In genomic region chr7:3922175-3922635, GRCh38 we compare ENCODE assay signal across 1 cellular context.
TF ChIP-seq lines count a peak whose summit lies in the region.

No MANE protein-coding gene starts in this region.

TF ChIP-seq in K562, 482 proteins besides CTCF, POLR2A, EP300 and RAD21 (continued from another document):
- TF ChIP-seq RERE (CRISPR knock-in tag; IDR thresholded peaks at IDR 0.05; ENCODE audit: borderline replicate concordance) (no peak), ATF1 (CRISPR knock-in tag; IDR thresholded peaks at IDR 0.05) (no peak), ATF1 (tag; IDR thresholded peaks at IDR 0.05) (peak; percentile 52; the same call in 1 of the 2 replicates), TEAD2 (tag; IDR thresholded peaks at IDR 0.05) (0 out of 2 replicates have a peak, but pooled peaks have one; percentile 34), MTA2 (IDR thresholded peaks at IDR 0.05; ENCODE audit: low read depth) (no peak), KDM2B (CRISPR knock-in tag; IDR thresholded peaks at IDR 0.05) (no peak), RFX5 (IDR thresholded peaks at IDR 0.05; ENCODE audit: low read depth, low read length) (no peak), BRD4 (IDR thresholded peaks at IDR 0.05) (no peak), HDAC3 (IDR thresholded peaks at IDR 0.05; ENCODE audit: borderline replicate concordance, partially characterized antibody) (no peak), TAF9B (IDR thresholded peaks at IDR 0.05; ENCODE audit: partially characterized antibody) (no peak), ETV5 (CRISPR knock-in tag; IDR thresholded peaks at IDR 0.05; ENCODE audit: low read depth) (no peak), ZNF717 (CRISPR knock-in tag; IDR thresholded peaks at IDR 0.05) (no peak), FOXA1 (IDR thresholded peaks at IDR 0.05; ENCODE audit: borderline replicate concordance) (no peak), CGGBP1 (CRISPR knock-in tag; IDR thresholded peaks at IDR 0.05) (no peak), NELFE (IDR thresholded peaks at IDR 0.05; ENCODE audit: insufficient read depth, insufficient read length) (no peak), HSF4 (CRISPR knock-in tag; IDR thresholded peaks at IDR 0.05; ENCODE audit: borderline replicate concordance) (no peak), VEZF1 (CRISPR knock-in tag; IDR thresholded peaks at IDR 0.05) (no peak), CHD7 (IDR thresholded peaks at IDR 0.05; ENCODE audit: low read depth, low read length) (no peak), MEIS2 (IDR thresholded peaks at IDR 0.05; ENCODE audit: partially characterized antibody) (peak; percentile 21), ZNF444 (CRISPR knock-in tag; IDR thresholded peaks at IDR 0.05) (no peak)
